In the genomic region with DNA sequence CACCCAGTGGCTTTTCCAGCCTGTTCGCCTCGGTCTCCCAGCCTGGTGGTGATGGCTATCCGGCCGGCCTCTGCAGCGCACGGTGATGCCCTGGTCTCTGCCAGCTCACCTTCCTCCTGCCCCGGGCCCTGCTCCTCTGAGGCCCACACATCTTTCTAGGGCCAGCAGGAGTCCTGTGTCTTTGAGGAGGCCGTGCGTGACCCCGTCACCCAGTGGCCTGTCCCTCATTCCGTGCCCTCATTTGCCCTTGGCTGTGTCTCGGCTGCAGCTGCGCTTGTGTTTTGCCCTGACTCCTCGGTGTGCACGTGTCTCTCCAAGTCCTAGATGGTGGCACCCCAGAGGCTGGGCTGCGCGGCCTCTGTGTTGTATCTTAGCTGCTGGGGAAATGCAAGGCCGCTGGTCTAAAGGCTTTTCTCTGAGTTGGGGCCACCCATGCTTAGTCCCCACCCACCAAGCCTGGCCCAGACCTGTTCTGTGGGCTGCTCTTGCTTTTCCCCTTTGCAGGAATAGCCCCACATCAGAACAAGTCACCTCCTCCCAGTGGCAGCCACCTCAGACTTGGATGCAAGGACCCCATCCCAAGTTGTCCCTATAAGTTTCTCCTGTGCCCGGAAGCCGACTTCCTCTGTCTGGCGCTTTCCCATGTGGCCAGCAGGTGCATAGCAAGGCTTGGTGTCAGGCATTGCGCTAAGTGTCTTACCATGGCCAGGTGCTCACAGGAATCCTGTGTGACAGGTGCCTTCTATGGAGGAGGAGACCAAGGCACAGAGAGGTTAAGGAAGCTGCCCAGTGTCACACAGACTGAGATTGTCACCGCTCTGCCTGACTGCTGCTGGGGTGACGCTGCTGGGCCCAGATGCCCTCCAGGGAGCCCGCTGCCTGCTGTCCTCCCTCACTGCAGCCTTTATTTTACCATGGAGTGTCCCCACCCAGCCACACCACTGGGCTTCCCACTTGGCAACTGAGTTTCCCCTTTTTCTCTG, we compare ENCODE assay signal across 1 cellular context.
TF ChIP-seq lines count a peak whose summit lies in the region.

No MANE protein-coding gene starts in this region.

TF ChIP-seq in HCT116, 20 proteins besides CTCF, POLR2A, EP300 and RAD21:
- TF ChIP-seq ZFX (IDR thresholded peaks at IDR 0.05): no peak
- no peak for TF ChIP-seq JUND (IDR thresholded peaks at IDR 0.05)
- no peak for TF ChIP-seq FOSL1 (IDR thresholded peaks at IDR 0.05; ENCODE audit: low read depth)
- no peak for TF ChIP-seq ATF3 (IDR thresholded peaks at IDR 0.05)
- TF ChIP-seq, protein P1, sequence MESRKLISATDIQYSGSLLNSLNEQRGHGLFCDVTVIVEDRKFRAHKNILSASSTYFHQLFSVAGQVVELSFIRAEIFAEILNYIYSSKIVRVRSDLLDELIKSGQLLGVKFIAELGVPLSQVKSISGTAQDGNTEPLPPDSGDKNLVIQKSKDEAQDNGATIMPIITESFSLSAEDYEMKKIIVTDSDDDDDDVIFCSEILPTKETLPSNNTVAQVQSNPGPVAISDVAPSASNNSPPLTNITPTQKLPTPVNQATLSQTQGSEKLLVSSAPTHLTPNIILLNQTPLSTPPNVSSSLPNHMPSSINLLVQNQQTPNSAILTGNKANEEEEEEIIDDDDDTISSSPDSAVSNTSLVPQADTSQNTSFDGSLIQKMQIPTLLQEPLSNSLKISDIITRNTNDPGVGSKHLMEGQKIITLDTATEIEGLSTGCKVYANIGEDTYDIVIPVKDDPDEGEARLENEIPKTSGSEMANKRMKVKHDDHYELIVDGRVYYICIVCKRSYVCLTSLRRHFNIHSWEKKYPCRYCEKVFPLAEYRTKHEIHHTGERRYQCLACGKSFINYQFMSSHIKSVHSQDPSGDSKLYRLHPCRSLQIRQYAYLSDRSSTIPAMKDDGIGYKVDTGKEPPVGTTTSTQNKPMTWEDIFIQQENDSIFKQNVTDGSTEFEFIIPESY (IDR thresholded peaks at IDR 0.05; ENCODE audit: extremely low read depth, insufficient replicate concordance, low read length): no peak
- no peak for TF ChIP-seq EGR1 (IDR thresholded peaks at IDR 0.05; ENCODE audit: low read depth)
- TF ChIP-seq SIN3A (IDR thresholded peaks at IDR 0.05; ENCODE audit: low read depth): no peak
